In the genomic region with DNA sequence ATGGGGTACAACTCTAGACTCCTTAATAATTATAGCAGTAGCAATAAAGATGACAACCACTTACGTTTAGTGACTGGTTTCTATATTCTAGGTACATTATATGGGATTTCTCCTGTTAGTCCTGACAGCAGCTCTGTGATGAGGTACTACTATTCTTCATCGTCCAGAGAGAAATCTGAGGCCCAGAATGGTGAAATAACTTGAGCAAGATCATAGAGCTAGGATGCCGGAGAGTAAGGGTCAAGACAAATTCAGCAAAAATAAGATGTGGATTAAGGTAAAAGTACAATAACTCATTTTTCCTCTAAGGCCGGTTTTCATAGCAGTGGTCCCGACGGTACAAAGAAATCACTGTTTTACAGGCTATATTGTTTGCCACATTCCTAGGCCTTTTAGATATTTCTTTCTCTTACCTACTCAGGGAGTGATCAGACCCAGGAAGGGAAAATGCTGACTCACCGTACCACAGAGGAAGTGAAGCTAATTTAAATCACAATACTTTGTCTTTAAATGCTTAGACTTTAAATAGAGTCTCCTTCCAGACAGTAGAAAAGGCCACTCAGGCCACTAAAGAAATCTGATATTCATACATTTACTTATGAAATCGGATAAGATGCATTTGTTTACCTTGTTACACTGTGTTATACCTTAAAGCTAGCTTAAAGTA, we compare ENCODE assay signal across 11 cellular contexts.
DNase-seq lines count a peak whose midpoint lies in the region; ATAC-seq lines count a peak whose summit lies in the region.
"Had no signal": no experiment of that assay in that cellular context is flagged by ENCODE, and none has a peak within 500 bp of the region (broad histone marks: within the 10 kb centered on the region; RNA-seq: fewer than 3 reads in every experiment).

No MANE protein-coding gene starts in this region.

- no peaks in the 10 kb centered on the region for H3K27me3 ChIP-seq in iPS DF 6.9 (ENCODE audit: control insufficient read depth, insufficient read depth, low read length)
- H3K27me3 ChIP-seq: hepatocyte, tibial artery had no signal

- no CpG with 5 or more reads among the region's 8 CpGs for WGBS in iPS DF 6.9 (ENCODE audit: insufficient coverage, insufficient read length)

- ATAC-seq in HG03354 (IDR thresholded peaks at IDR 0.05; ENCODE audit: poor library complexity, severe bottlenecking, unreplicated experiment) (no peak), GM19351 (IDR thresholded peaks at IDR 0.05; ENCODE audit: unreplicated experiment) (no peak)

- H3K9ac ChIP-seq in SK-N-MC (ENCODE audit: insufficient read length) = no peak overlapping the region

- peak; percentile 58 for DNase-seq in DMS53 (lab: John Stamatoyannopoulos, UW)
- DNase-seq in KBM-7 = peak; percentile 18
- peak; percentile 50 for DNase-seq in SK-N-MC (ENCODE audit: low read depth, low spot score)
- peak; percentile 84 for DNase-seq in iPS DF 6.9 (ENCODE audit: low read depth, low spot score)
- DNase-seq in NCI-H2029 treated with DMSO at 0.1 percent for 48 hours (lab: John Stamatoyannopoulos, UW) = no peak
- no peak for DNase-seq in NCI-H345 (lab: John Stamatoyannopoulos, UW)
- DNase-seq: NCI-H2227 treated with DMSO at 0.1 percent for 48 hours, tibial artery had no signal

- no peaks in the 10 kb centered on the region for H3K4me1 ChIP-seq in iPS DF 6.9 (ENCODE audit: control insufficient read depth, insufficient read depth, low read length)
- H3K4me1 ChIP-seq: tibial artery had no signal

- H3K4me3 ChIP-seq in SK-N-MC (no peak overlapping the region), iPS DF 6.9 (ENCODE audit: low read length) (no peak overlapping the region)
- H3K4me3 ChIP-seq: hepatocyte, tibial artery had no signal

- H3K27ac ChIP-seq in SK-N-MC = peak overlapping the region; percentile 60; the same call in 1 of the 2 replicates
- H3K27ac ChIP-seq in iPS DF 6.9 (ENCODE audit: low read length) = peak overlapping the region; percentile 12
- H3K27ac ChIP-seq: hepatocyte, tibial artery had no signal

- H3K36me3 ChIP-seq in SK-N-MC (ENCODE audit: insufficient read depth, low read length) (peaks cover 2% of the 10 kb centered on the region; the same call in 1 of the 2 replicates), iPS DF 6.9 (ENCODE audit: control insufficient read depth, insufficient read depth, low read length) (no peaks in the 10 kb centered on the region)
- H3K36me3 ChIP-seq: tibial artery had no signal

- in situ Hi-C loops in KBM-7 (cut with MboI; ENCODE audit: low pct_unique_long_range_greater_than_20kb, low sequenced_read_pairs) = no loop called here

- no peaks in the 10 kb centered on the region; the same call in 1 of the 2 replicates for H3K9me3 ChIP-seq in SK-N-MC (ENCODE audit: low read depth, low read length)
- no peaks in the 10 kb centered on the region for H3K9me3 ChIP-seq in iPS DF 6.9 (ENCODE audit: control insufficient read depth, insufficient read depth, low read length)
- H3K9me3 ChIP-seq: tibial artery had no signal

Comparison
In these comparisons a context has a peak if more than half of its experiments do, and no peak if none do; other contexts are left out.
1. DNase-seq: peak in DMS53 (single experiment), KBM-7 (single experiment), SK-N-MC (single experiment) and iPS DF 6.9 (single experiment); none in NCI-H2029 treated with DMSO at 0.1 percent for 48 hours (single experiment) and NCI-H345 (single experiment).